In genomic region chr20:59957568-59957967, GRCh38 we compare ENCODE assay signal across 3 cellular contexts. TPM values are rescaled to one million over a fixed set of nuclear protein-coding genes. Genes with fewer than 3 reads are reported as not detected.
"Had no signal": no experiment of that assay in that cellular context is flagged by ENCODE, and none has a peak within 500 bp of the region (broad histone marks: within the 10 kb centered on the region; RNA-seq: fewer than 3 reads in every experiment).

No MANE protein-coding gene starts in this region.

RNA-seq across cellular contexts. Expression of gene CDH26, which starts 0.7 kb away (rescaled TPM):
- total RNA-seq: GM23248, IMR-90 had no signal

RNA-seq across cellular contexts. Expression of gene SYCP2, which starts 24.1 kb away (rescaled TPM):
- total RNA-seq: H7 had no signal
